Comparison of ENCODE assay signal across 34 cellular contexts in the genomic region with DNA sequence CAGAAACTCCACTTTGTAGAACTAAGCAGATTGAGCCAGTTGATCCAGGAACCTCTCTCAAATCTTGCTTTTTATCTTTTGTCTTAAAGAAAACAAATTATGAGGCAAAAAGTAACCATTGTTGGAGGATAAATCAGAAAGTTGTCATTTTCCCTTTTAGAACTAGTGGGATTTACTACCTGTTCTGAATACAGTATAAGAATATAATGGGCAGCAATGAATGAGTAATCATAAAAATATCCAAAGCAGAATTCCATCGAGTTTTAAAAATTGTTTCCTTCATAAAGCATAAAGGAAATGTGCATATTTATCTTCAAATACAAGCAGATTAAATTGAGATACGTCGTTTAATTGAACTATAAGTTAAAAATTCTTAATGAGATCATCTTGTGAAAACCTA.
"Had no signal": no experiment of that assay in that cellular context is flagged by ENCODE, and none has a peak within 500 bp of the region (broad histone marks: within the 10 kb centered on the region; RNA-seq: fewer than 3 reads in every experiment).

No MANE protein-coding gene starts in this region.

- DNase-seq: activated CD4-positive, alpha-beta memory T cell treated with anti-CD3 and anti-CD28 coated beads for 36 hours; activated CD4-positive, alpha-beta T cell treated with anti-CD3 and anti-CD28 coated beads for 36 hours; activated CD4-positive, CD25-positive, alpha-beta regulatory T cell; activated CD4-positive, CD25-positive, alpha-beta regulatory T cell treated with anti-CD3 and anti-CD28 coated beads, Interleukin-2, amount 50 U/mL, for 72 hours; activated CD8-positive, alpha-beta memory T cell treated with anti-CD3 and anti-CD28 coated beads, Interleukin-2, amount 10 ng/mL, durations not matched to agents 7 days and 5 days; activated CD8-positive, alpha-beta memory T cell treated with anti-CD3 and anti-CD28 coated beads, Interleukin-2, amount 50 U/mL, for 4 hours; activated CD8-positive, alpha-beta T cell treated with anti-CD3 and anti-CD28 coated beads, Interleukin-2, amount 10 ng/mL, durations not matched to agents 7 days and 5 days; activated effector memory CD4-positive, alpha-beta T cell treated with anti-CD3 and anti-CD28 coated beads, Interleukin-2, amount 50 U/mL, for 16 hours; activated naive CD4-positive, alpha-beta T cell treated with anti-CD3 and anti-CD28 coated beads for 36 hours; activated naive CD8-positive, alpha-beta T cell treated with anti-CD3 and anti-CD28 coated beads for 36 hours; activated naive CD8-positive, alpha-beta T cell treated with anti-CD3 and anti-CD28 coated beads, Interleukin-2, amount 50 U/mL, for 24 hours; activated T-cell treated with anti-CD3 and anti-CD28 coated beads, Interleukin-2, amount 50 U/mL, for 1 hour; activated T-cell treated with anti-CD3 and anti-CD28 coated beads, Interleukin-2, amount 50 U/mL, for 48 hours; adrenal gland; amygdala; aorta; dermis blood vessel endothelial cell; effector CD4-positive, alpha-beta T cell; effector memory CD8-positive, alpha-beta T cell; esophagus squamous epithelium; foreskin melanocyte; heart right ventricle; T-helper 2 cell had no signal

- H3K9me3 ChIP-seq: adrenal gland, breast epithelium, esophagus squamous epithelium, gastroesophageal sphincter had no signal

- H3K27me3 Mint-ChIP-seq: activated CD4-positive, alpha-beta T cell treated with anti-CD3 and anti-CD28 coated beads for 36 hours; brain had no signal

- H3K27ac ChIP-seq: adrenal gland, breast epithelium, cardiac muscle cell, coronary artery, epithelial cell of prostate, esophagus squamous epithelium, gastroesophageal sphincter, heart right ventricle had no signal

- H3K36me3 ChIP-seq: adrenal gland, breast epithelium, cardiac muscle cell, esophagus squamous epithelium, gastroesophageal sphincter, heart right ventricle had no signal

- H3K4me3 ChIP-seq: adrenal gland, breast epithelium, cardiac muscle cell, coronary artery, esophagus squamous epithelium, gastroesophageal sphincter, heart right ventricle had no signal

- H3K36me3 Mint-ChIP-seq: activated CD4-positive, alpha-beta memory T cell treated with anti-CD3 and anti-CD28 coated beads for 36 hours; activated CD8-positive, alpha-beta memory T cell treated with anti-CD3 and anti-CD28 coated beads, Interleukin-2, amount 10 ng/mL, durations not matched to agents 7 days and 5 days; activated naive CD4-positive, alpha-beta T cell treated with anti-CD3 and anti-CD28 coated beads, Interleukin-2, amount 50 U/mL, for 24 hours; activated naive CD8-positive, alpha-beta T cell treated with anti-CD3 and anti-CD28 coated beads for 36 hours; brain had no signal

- H3K27me3 ChIP-seq: adrenal gland, breast epithelium, cardiac muscle cell, esophagus squamous epithelium, gastroesophageal sphincter, heart right ventricle had no signal

- H3K4me3 Mint-ChIP-seq: activated CD4-positive, alpha-beta memory T cell treated with anti-CD3 and anti-CD28 coated beads for 36 hours; activated CD4-positive, alpha-beta T cell treated with anti-CD3 and anti-CD28 coated beads for 36 hours; activated CD4-positive, alpha-beta T cell treated with anti-CD3 and anti-CD28 coated beads, Interleukin-2, amount 10 ng/mL, durations not matched to agents 24 days and 14 days; activated CD8-positive, alpha-beta memory T cell treated with anti-CD3 and anti-CD28 coated beads, Interleukin-2, amount 10 ng/mL, durations not matched to agents 7 days and 5 days; activated CD8-positive, alpha-beta T cell treated with anti-CD3 and anti-CD28 coated beads, Interleukin-2, amount 10 ng/mL, durations not matched to agents 7 days and 5 days; activated naive CD4-positive, alpha-beta T cell treated with anti-CD3 and anti-CD28 coated beads for 36 hours; activated naive CD4-positive, alpha-beta T cell treated with anti-CD3 and anti-CD28 coated beads, Interleukin-2, amount 50 U/mL, for 24 hours; activated naive CD8-positive, alpha-beta T cell treated with anti-CD3 and anti-CD28 coated beads for 36 hours; activated naive CD8-positive, alpha-beta T cell treated with anti-CD3 and anti-CD28 coated beads, Interleukin-2, amount 50 U/mL, for 24 hours; activated T-helper 1 cell treated with anti-CD3 and anti-CD28 coated beads, Interleukin-12 subunit alpha, Interleukin-12 subunit beta, Interleukin-2, Interleukin-4 antibody, amounts not matched to agents 30 ng/mL and 10 ng/mL and 1 ng/mL, durations not matched to agents 14 hours and 24 hours and 36 hours; brain; central memory CD8-positive, alpha-beta T cell; effector memory CD8-positive, alpha-beta T cell had no signal

- ATAC-seq: activated CD4-positive, alpha-beta T cell treated with anti-CD3 and anti-CD28 coated beads for 36 hours; activated CD8-positive, alpha-beta memory T cell treated with anti-CD3 and anti-CD28 coated beads, Interleukin-2, amount 10 ng/mL, durations not matched to agents 7 days and 5 days; activated naive CD8-positive, alpha-beta T cell treated with anti-CD3 and anti-CD28 coated beads, Interleukin-2, amount 50 U/mL, for 24 hours; effector memory CD8-positive, alpha-beta T cell; gastroesophageal sphincter; heart right ventricle had no signal

- H3K4me1 ChIP-seq: adrenal gland, breast epithelium, esophagus squamous epithelium had no signal

- H3K27ac Mint-ChIP-seq: activated CD4-positive, alpha-beta memory T cell treated with anti-CD3 and anti-CD28 coated beads for 36 hours; activated CD4-positive, alpha-beta T cell treated with anti-CD3 and anti-CD28 coated beads for 36 hours; activated CD4-positive, alpha-beta T cell treated with anti-CD3 and anti-CD28 coated beads, Interleukin-2, amount 10 ng/mL, durations not matched to agents 24 days and 14 days; activated CD8-positive, alpha-beta memory T cell treated with anti-CD3 and anti-CD28 coated beads, Interleukin-2, amount 10 ng/mL, durations not matched to agents 7 days and 5 days; activated CD8-positive, alpha-beta T cell treated with anti-CD3 and anti-CD28 coated beads, Interleukin-2, amount 10 ng/mL, durations not matched to agents 7 days and 5 days; activated naive CD4-positive, alpha-beta T cell treated with anti-CD3 and anti-CD28 coated beads for 36 hours; activated naive CD4-positive, alpha-beta T cell treated with anti-CD3 and anti-CD28 coated beads, Interleukin-2, amount 50 U/mL, for 24 hours; activated naive CD8-positive, alpha-beta T cell treated with anti-CD3 and anti-CD28 coated beads for 36 hours; activated naive CD8-positive, alpha-beta T cell treated with anti-CD3 and anti-CD28 coated beads, Interleukin-2, amount 50 U/mL, for 24 hours; activated T-helper 1 cell treated with anti-CD3 and anti-CD28 coated beads, Interleukin-12 subunit alpha, Interleukin-12 subunit beta, Interleukin-2, Interleukin-4 antibody, amounts not matched to agents 30 ng/mL and 10 ng/mL and 1 ng/mL, durations not matched to agents 14 hours and 24 hours and 36 hours; activated T-helper 2 cell treated with anti-CD3 and anti-CD28 coated beads, Interferon-gamma antibody, Interleukin-2, Interleukin-4, amounts not matched to agents 10 μg/mL and 5 μg/mL and 100 μg/mL, durations not matched to agents 14 hours and 24 hours and 36 hours; brain; effector memory CD8-positive, alpha-beta T cell had no signal

- H3K4me1 Mint-ChIP-seq: activated CD4-positive, alpha-beta T cell treated with anti-CD3 and anti-CD28 coated beads for 36 hours; central memory CD8-positive, alpha-beta T cell had no signal

- H3K9me3 Mint-ChIP-seq: activated CD4-positive, alpha-beta memory T cell treated with anti-CD3 and anti-CD28 coated beads for 36 hours; activated CD4-positive, alpha-beta T cell treated with anti-CD3 and anti-CD28 coated beads, Interleukin-2, amount 10 ng/mL, durations not matched to agents 24 days and 14 days; activated naive CD4-positive, alpha-beta T cell treated with anti-CD3 and anti-CD28 coated beads for 36 hours; activated naive CD4-positive, alpha-beta T cell treated with anti-CD3 and anti-CD28 coated beads, Interleukin-2, amount 50 U/mL, for 24 hours; activated naive CD8-positive, alpha-beta T cell treated with anti-CD3 and anti-CD28 coated beads for 36 hours; activated naive CD8-positive, alpha-beta T cell treated with anti-CD3 and anti-CD28 coated beads, Interleukin-2, amount 50 U/mL, for 24 hours; activated T-helper 1 cell treated with anti-CD3 and anti-CD28 coated beads, Interleukin-12 subunit alpha, Interleukin-12 subunit beta, Interleukin-2, Interleukin-4 antibody, amounts not matched to agents 30 ng/mL and 10 ng/mL and 1 ng/mL, durations not matched to agents 14 hours and 24 hours and 36 hours; activated T-helper 2 cell treated with anti-CD3 and anti-CD28 coated beads, Interferon-gamma antibody, Interleukin-2, Interleukin-4, amounts not matched to agents 10 μg/mL and 5 μg/mL and 100 μg/mL, durations not matched to agents 14 hours and 24 hours and 36 hours; brain; central memory CD8-positive, alpha-beta T cell; effector memory CD8-positive, alpha-beta T cell had no signal
